10 cellular contexts compared by ENCODE assay signal in the genomic region with DNA sequence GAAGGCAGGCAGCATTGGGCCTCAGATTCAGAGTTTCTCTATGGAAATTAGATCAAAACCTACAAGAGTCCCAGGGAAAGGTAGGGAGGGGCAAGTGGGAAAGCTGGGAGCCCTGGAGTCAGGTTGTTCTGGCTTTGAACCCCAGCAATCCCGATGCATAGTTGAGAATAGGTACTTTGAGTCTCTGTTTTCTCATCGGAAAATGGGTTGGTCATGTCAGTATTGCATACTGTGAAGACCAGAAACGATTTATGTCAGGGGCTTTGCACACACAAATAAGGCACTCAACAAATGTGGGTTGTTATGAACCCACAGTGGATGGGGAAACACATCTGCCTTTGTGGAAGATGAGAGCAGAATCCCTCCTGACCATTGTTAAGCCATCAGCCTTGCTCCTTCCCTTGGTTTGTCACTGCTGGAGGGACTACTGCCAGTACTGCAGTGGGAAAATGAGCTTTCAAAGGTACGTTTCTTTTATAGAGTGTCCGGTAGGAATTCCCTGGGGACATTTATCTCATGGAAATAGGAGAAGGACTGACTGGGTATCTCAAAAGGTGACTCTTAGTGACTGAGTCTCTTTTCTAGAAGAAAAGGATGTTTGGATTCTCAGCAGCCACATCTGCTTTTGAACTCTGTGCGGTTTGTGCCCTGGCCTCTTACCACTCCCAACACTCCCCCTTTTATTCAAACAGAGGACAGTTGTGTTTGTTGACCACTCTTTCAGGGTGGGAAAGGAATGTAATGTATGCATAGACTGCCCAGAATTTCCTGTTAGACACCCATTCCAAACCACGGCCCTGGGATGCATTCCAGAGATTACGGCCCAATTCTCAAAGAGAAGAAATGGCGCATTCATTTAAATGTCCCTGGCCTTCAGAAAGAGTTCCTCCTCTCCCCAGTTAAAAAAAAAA. TPM values are rescaled to one million over a fixed set of nuclear protein-coding genes. Genes with fewer than 3 reads are reported as not detected.
DNase-seq lines count a peak whose midpoint lies in the region; ATAC-seq and TF ChIP-seq lines count a peak whose summit lies in the region.
"Had no signal": no experiment of that assay in that cellular context is flagged by ENCODE, and none has a peak within 500 bp of the region (broad histone marks: within the 10 kb centered on the region; RNA-seq: fewer than 3 reads in every experiment).

No MANE protein-coding gene starts in this region.

- peak; percentile 91 for ATAC-seq in SK-N-SH treated with all-trans-retinoic acid at 6 μM for 48 hours

- TF ChIP-seq EP300 in suprapubic skin (IDR thresholded peaks at IDR 0.05), result no peak

- no peaks in the 10 kb centered on the region for H3K36me3 ChIP-seq in suprapubic skin

- no peaks in the 10 kb centered on the region for H3K9me3 ChIP-seq in suprapubic skin

- H3K4me3 Mint-ChIP-seq in Calu3 (ENCODE audit: low read depth, unreplicated experiment), result peak overlapping the region; percentile 62
- H3K4me3 Mint-ChIP-seq in osteocyte (ENCODE audit: unreplicated experiment), result peak overlapping the region; percentile 3
- H3K4me3 Mint-ChIP-seq: activated naive CD8-positive, alpha-beta T cell treated with anti-CD3 and anti-CD28 coated beads for 36 hours had no signal

- intact Hi-C loops in Calu3 (cut with micrococcal nuclease; ENCODE audit: unreplicated experiment), result loop anchor here (1.0 kb wide), 1 partner anchor 9 kb away; no protein-coding TSS in a partner anchor

- TF ChIP-seq CTCF in Calu3 (IDR thresholded peaks at IDR 0.05; ENCODE audit: unreplicated experiment), result no peak
- no peak for TF ChIP-seq CTCF in osteocyte (IDR thresholded peaks at IDR 0.05)
- no peak for TF ChIP-seq CTCF in suprapubic skin (IDR thresholded peaks at IDR 0.05)

- H3K9me3 Mint-ChIP-seq in Calu3 (ENCODE audit: low read depth, unreplicated experiment) (no peaks in the 10 kb centered on the region), osteocyte (ENCODE audit: unreplicated experiment) (no peaks in the 10 kb centered on the region)
- H3K9me3 Mint-ChIP-seq: activated naive CD8-positive, alpha-beta T cell treated with anti-CD3 and anti-CD28 coated beads for 36 hours had no signal

- peak; percentile 69 for DNase-seq in Calu3
- DNase-seq in fibroblast of the conjunctiva (ENCODE audit: low read depth), result peak; percentile 75
- DNase-seq in osteocyte (ENCODE audit: extremely low spot score, unreplicated experiment), result no peak
- DNase-seq in DMS153 treated with DMSO at 0.1 percent for 48 hours (lab: John Stamatoyannopoulos, UW; ENCODE audit: unreplicated experiment), result no peak
- no peak for DNase-seq in NCI-H187 treated with DMSO at 0.1 percent for 48 hours (lab: John Stamatoyannopoulos, UW)
- no peak for DNase-seq in suprapubic skin (ENCODE audit: low spot score in 2 of 2)
- DNase-seq in retina, result no peak
- DNase-seq: activated naive CD8-positive, alpha-beta T cell treated with anti-CD3 and anti-CD28 coated beads for 36 hours; stimulated activated CD4-positive, alpha-beta T cell treated with anti-CD3 and anti-CD28 coated beads, Interleukin-15, amount 100 ng/mL, for 24 hours had no signal

- H3K27me3 Mint-ChIP-seq in Calu3 (ENCODE audit: unreplicated experiment) (no peaks in the 10 kb centered on the region), osteocyte (ENCODE audit: unreplicated experiment) (no peaks in the 10 kb centered on the region)
- H3K27me3 Mint-ChIP-seq: activated naive CD8-positive, alpha-beta T cell treated with anti-CD3 and anti-CD28 coated beads for 36 hours had no signal

- H3K36me3 Mint-ChIP-seq in Calu3 (ENCODE audit: insufficient read depth, unreplicated experiment) (peaks cover 12% of the 10 kb centered on the region), osteocyte (ENCODE audit: unreplicated experiment) (peaks cover 1% of the 10 kb centered on the region)
- H3K36me3 Mint-ChIP-seq: activated naive CD8-positive, alpha-beta T cell treated with anti-CD3 and anti-CD28 coated beads for 36 hours had no signal

- CTCF ChIA-PET in Calu3 (lab: Charles Lee), result interaction anchor here (0.6 to 2.0 kb wide), 8 partner anchors 8 to 625 kb away, joined by 3 to 7 read pairs (median 4); partner anchors contain the start of gene VILL

- BruUV-seq in Calu3 (replicated peaks; lab: Mats Ljungman, UMichigan), result TSS peak; percentile 68

- peaks cover 72% of the 10 kb centered on the region for H3K4me1 Mint-ChIP-seq in Calu3 (ENCODE audit: low read depth, unreplicated experiment)
- peaks cover 83% of the 10 kb centered on the region for H3K4me1 Mint-ChIP-seq in osteocyte (ENCODE audit: unreplicated experiment)

- no peak overlapping the region for H3K4me3 ChIP-seq in suprapubic skin

- peaks cover 58% of the 10 kb centered on the region for H3K4me1 ChIP-seq in suprapubic skin

- H3K27me3 ChIP-seq in suprapubic skin, result no peaks in the 10 kb centered on the region

- H3K27ac Mint-ChIP-seq in Calu3 (ENCODE audit: unreplicated experiment) (peak overlapping the region; percentile 86), osteocyte (ENCODE audit: unreplicated experiment) (peak overlapping the region; percentile 91)
- H3K27ac Mint-ChIP-seq: activated naive CD8-positive, alpha-beta T cell treated with anti-CD3 and anti-CD28 coated beads for 36 hours had no signal

- no peak overlapping the region for H3K27ac ChIP-seq in suprapubic skin

- no peak for TF ChIP-seq POLR2A in suprapubic skin (IDR thresholded peaks at IDR 0.05)

- WGBS in suprapubic skin, result 56% methylated on average over 9 of the region's 9 CpGs

TF ChIP-seq in SK-N-SH treated with all-trans-retinoic acid at 6 μM for 48 hours, 23 proteins besides CTCF, POLR2A, EP300 and RAD21:
- TF ChIP-seq PATZ1 (CRISPR knock-in tag; IDR thresholded peaks at IDR 0.05; ENCODE audit: borderline replicate concordance) (no peak), ISL1 (CRISPR knock-in tag; IDR thresholded peaks at IDR 0.05) (peak; percentile 45; the same call in 1 of the 2 replicates)

RNA-seq across cellular contexts. Expression of gene VILL, which starts 54.6 kb away (rescaled TPM):
- total RNA-seq in Calu3 (2022), result 52.6 and 86.8 TPM in 2 replicates
- total RNA-seq in osteocyte, result 2.3 and 2.7 TPM in 2 replicates
- 10 to 100 TPM; 13.2 to 16.7 (median 15.0) TPM for total RNA-seq in suprapubic skin

Comparison
In these comparisons a context has a peak if more than half of its experiments do, and no peak if none do; other contexts are left out.
1. DNase-seq: peak in Calu3 (single experiment) and fibroblast of the conjunctiva (single experiment); none in osteocyte (single experiment), DMS153 treated with DMSO at 0.1 percent for 48 hours (single experiment), NCI-H187 treated with DMSO at 0.1 percent for 48 hours (single experiment), suprapubic skin (0 of 2) and retina (single experiment).